8 cellular contexts compared by ENCODE assay signal in the genomic region with DNA sequence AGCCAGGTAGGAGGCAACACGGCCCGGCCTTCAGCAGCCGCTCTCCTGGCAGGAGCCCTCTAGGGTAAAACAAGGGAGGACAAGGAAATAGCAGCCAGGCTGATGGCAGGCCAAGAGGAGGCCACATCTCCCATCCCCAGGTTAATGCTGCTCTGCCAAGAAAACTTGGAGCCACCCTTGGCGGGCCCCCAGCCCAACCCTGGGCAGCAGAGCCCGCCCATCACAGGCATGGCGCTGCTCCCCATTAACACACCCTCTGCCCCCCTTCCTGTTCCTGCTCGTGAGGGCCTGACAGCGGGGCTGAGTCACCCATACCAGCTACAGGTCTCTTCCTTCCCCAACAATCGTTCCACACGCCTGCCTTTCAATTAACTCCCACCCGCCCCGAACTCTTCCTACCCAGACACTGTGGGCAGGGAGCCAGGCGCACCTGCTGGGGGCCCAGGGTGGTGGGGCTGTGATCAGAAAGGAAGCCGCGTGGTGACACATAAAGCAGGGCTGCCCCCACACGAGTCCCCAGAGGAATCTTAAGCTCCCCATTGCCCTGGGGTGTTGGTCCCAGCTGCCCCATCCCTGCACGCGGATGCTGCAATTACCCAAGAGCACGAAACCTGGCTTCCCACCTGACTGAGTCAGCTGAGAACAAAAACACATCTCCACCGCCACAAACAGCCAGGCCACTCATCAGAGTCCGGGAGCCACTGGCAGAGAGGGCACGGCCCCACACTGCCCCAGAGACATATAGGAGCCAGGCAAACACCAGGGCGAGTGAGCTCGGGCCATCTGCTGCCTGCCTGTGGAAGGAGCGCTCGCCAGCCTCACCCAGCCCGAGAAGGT. TPM values are rescaled to one million over a fixed set of nuclear protein-coding genes. Genes with fewer than 3 reads are reported as not detected.
DNase-seq lines count a peak whose midpoint lies in the region; ATAC-seq, FAIRE-seq and TF ChIP-seq lines count a peak whose summit lies in the region.

A gene with protein sequence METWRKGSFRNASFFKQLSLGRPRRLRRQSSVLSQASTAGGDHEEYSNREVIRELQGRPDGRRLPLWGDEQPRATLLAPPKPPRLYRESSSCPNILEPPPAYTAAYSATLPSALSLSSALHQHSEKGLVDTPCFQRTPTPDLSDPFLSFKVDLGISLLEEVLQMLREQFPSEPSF (plus strand): TSS at position 671 of the 837 bp plus-strand sequence. CDS start 516 bp downstream, outside the sequence.

- WGBS in esophagus muscularis mucosa: 65% methylated on average over 17 of the region's 27 CpGs
- WGBS in sigmoid colon, 2 donors: 11 to 27% methylated on average over 27 of the region's 27 CpGs

- H3K27me3 ChIP-seq in esophagus muscularis mucosa (no peaks in the 10 kb centered on the region), sigmoid colon (no peaks in the 10 kb centered on the region)

- H3K9me3 Mint-ChIP-seq in HFFc6: no peaks in the 10 kb centered on the region

- H3K4me1 ChIP-seq in esophagus muscularis mucosa: peaks cover 4 to 43% (median 38%) of the 10 kb centered on the region in 4 donors
- H3K4me1 ChIP-seq in sigmoid colon: peaks cover 0 to 27% (median 22%) of the 10 kb centered on the region in 4 donors

- H3K36me3 ChIP-seq in esophagus muscularis mucosa (peaks cover 32 to 73% (median 69%) of the 10 kb centered on the region in 4 donors), sigmoid colon (peaks cover 6 to 45% (median 21%) of the 10 kb centered on the region in 4 donors)

- peak within 1 kb of the TSS; percentile 48 for H3K27ac Mint-ChIP-seq in HFFc6

- TF ChIP-seq POLR2A in GM12891 (IDR thresholded peaks at IDR 0.05; ENCODE audit: low read depth, low read length) (0 out of 2 replicates have a peak, but pooled peaks have one; percentile 11), esophagus muscularis mucosa (IDR thresholded peaks at IDR 0.05; ENCODE audit: low read depth) (no peak), sigmoid colon (IDR thresholded peaks at IDR 0.05) (no peak)

- peaks cover 38% of the 10 kb centered on the region for H3K4me1 Mint-ChIP-seq in HFFc6 (ENCODE audit: low read depth)

- peaks cover 3% of the 10 kb centered on the region; the same call in 1 of the 2 replicates for H3K36me3 Mint-ChIP-seq in HFFc6 (ENCODE audit: low read depth)

- intact Hi-C loops in esophagus muscularis mucosa (cut with DNase I): no loop called here
- intact Hi-C loops in sigmoid colon (cut with DNase I): loop anchor here (5.0 kb wide), 1 partner anchor 38 kb away; a partner anchor contains a TSS

- H3K27ac ChIP-seq in esophagus muscularis mucosa (replicated peaks in 1 of 4): peak within 1 kb of the TSS in 3 of 4 donors; percentile 38 to 63 (median 42)
- H3K27ac ChIP-seq in sigmoid colon: peak within 1 kb of the TSS; percentile 31 to 59 (median 48)

- no peak within 1 kb of the TSS for H3K4me3 Mint-ChIP-seq in HFFc6

- TF ChIP-seq CTCF in HFFc6 (IDR thresholded peaks at IDR 0.05) (no peak), esophagus muscularis mucosa (IDR thresholded peaks at IDR 0.05) (no peak), sigmoid colon (IDR thresholded peaks at IDR 0.05) (no peak)

- DNase-seq in GM12891 (ENCODE audit: insufficient read length, low spot score): peak; percentile 57
- DNase-seq in HFFc6: no peak
- peak; percentile 76 for DNase-seq in NCI-H226
- peak; percentile 81 for DNase-seq in activated CD8-positive, alpha-beta memory T cell treated with anti-CD3 and anti-CD28 coated beads, Interleukin-2, amount 50 U/mL, for 4 hours
- DNase-seq in esophagus muscularis mucosa (ENCODE audit: extremely low spot score): no peak
- DNase-seq in sigmoid colon: no peak
- no peak for DNase-seq in NCI-H128 (lab: John Stamatoyannopoulos, UW; ENCODE audit: unreplicated experiment)

- ATAC-seq in GM18520 (IDR thresholded peaks at IDR 0.05; ENCODE audit: unreplicated experiment): no peak

- peaks cover 2% of the 10 kb centered on the region for H3K27me3 Mint-ChIP-seq in HFFc6 (ENCODE audit: insufficient read depth)

- FAIRE-seq in GM12891 (lab: Jason Lieb, UNC): peak; percentile 92

- no peaks in the 10 kb centered on the region for H3K9me3 ChIP-seq in esophagus muscularis mucosa
- H3K9me3 ChIP-seq in sigmoid colon: no peaks in the 10 kb centered on the region

- TF ChIP-seq EP300 in esophagus muscularis mucosa (IDR thresholded peaks at IDR 0.05) (no peak), sigmoid colon (IDR thresholded peaks at IDR 0.05) (no peak)

- H3K4me3 ChIP-seq in esophagus muscularis mucosa (no peak within 1 kb of the TSS), sigmoid colon (no peak within 1 kb of the TSS)

TF ChIP-seq in GM12891, 5 proteins besides CTCF, POLR2A, EP300 and RAD21:
- TF ChIP-seq TAF1 (IDR thresholded peaks at IDR 0.05; ENCODE audit: low read depth, low read length): no peak
- TF ChIP-seq POLR2AphosphoS5 (IDR thresholded peaks at IDR 0.05; ENCODE audit: low read depth, low read length): 0 out of 2 replicates have a peak, but pooled peaks have one; percentile 16
- peak; percentile 50 for TF ChIP-seq PAX5 (IDR thresholded peaks at IDR 0.05; ENCODE audit: insufficient read depth, low read length, severe bottlenecking)

RNA-seq across cellular contexts. Expression of the gene that starts here (rescaled TPM):
- polyA plus RNA-seq in GM12891 (2012; ENCODE audit: low read depth, missing spikeins): 0.89 TPM
- under 1 TPM in 2 of 6 experiments, not detected in 4; 0.14 to 0.20 TPM for total RNA-seq in HFFc6 (2021; fragmentation: NEBNext Ultra II Directional; extraction: Animal tissue kit (Norgen Biotek cat#: 25700))
- 1 to 10 TPM in 1 of 4 donors, under 1 TPM in 2, not detected in 1; under 0.01 to 1.1 (median 0.57) TPM for total RNA-seq in esophagus muscularis mucosa
- under 1 TPM in 3 of 4 donors, not detected in 1; 0.28 to 0.71 (median 0.66) TPM for total RNA-seq in sigmoid colon
- 1 to 10 TPM in 1 of 3 donors, not detected in 2; 1.1 TPM for polyA plus RNA-seq in sigmoid colon

Comparison
In these comparisons a context has a peak if more than half of its experiments do, and no peak if none do; other contexts are left out.
1. DNase-seq: peak in GM12891 (single experiment), NCI-H226 (single experiment) and activated CD8-positive, alpha-beta memory T cell treated with anti-CD3 and anti-CD28 coated beads, Interleukin-2, amount 50 U/mL, for 4 hours (single experiment); none in HFFc6 (single experiment), esophagus muscularis mucosa (single experiment), sigmoid colon (single experiment) and NCI-H128 (single experiment).